In the genomic region with DNA sequence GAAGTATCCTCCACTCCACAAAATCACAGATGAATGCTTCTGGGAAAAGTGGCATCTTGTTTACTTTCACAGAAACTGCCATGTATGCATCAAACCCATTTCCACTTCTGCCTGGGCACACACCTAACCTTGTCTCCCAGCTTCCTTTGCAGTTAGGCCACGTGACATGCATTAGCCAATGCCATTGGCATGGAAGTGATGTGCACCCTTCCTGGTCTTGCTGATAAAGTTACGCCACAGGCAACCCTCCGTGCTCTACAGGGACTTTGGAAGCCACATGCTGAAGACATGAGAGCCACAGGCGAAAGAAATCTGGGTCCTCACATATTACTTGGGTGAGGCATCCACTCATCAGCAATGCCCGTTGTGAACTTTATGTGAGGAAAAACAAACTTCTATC, we compare ENCODE assay signal across 28 cellular contexts.
"Had no signal": no experiment of that assay in that cellular context is flagged by ENCODE, and none has a peak within 500 bp of the region (broad histone marks: within the 10 kb centered on the region; RNA-seq: fewer than 3 reads in every experiment).

No MANE protein-coding gene starts in this region.

- ATAC-seq: activated CD4-positive, alpha-beta T cell treated with anti-CD3 and anti-CD28 coated beads for 36 hours; activated naive CD4-positive, alpha-beta T cell treated with anti-CD3 and anti-CD28 coated beads, Interleukin-2, amount 50 U/mL, for 72 hours; activated T-cell treated with anti-CD3 and anti-CD28 coated beads, Interleukin-2, amount 50 U/mL, for 72 hours; gastroesophageal sphincter had no signal

- H3K27ac Mint-ChIP-seq: activated CD4-positive, alpha-beta memory T cell treated with anti-CD3 and anti-CD28 coated beads, Interleukin-2, amount 10 ng/mL, durations not matched to agents 7 days and 5 days; activated CD4-positive, alpha-beta T cell treated with anti-CD3 and anti-CD28 coated beads for 36 hours; activated CD4-positive, alpha-beta T cell treated with anti-CD3 and anti-CD28 coated beads, Interleukin-2, amount 10 ng/mL, durations not matched to agents 7 days and 5 days; activated naive CD4-positive, alpha-beta T cell treated with anti-CD3 and anti-CD28 coated beads, Interleukin-2, amount 10 ng/mL, durations not matched to agents 7 days and 5 days; activated naive CD4-positive, alpha-beta T cell treated with anti-CD3 and anti-CD28 coated beads, Interleukin-2, amount 50 U/mL, for 72 hours; activated naive CD8-positive, alpha-beta T cell treated with anti-CD3 and anti-CD28 coated beads, Interleukin-2, amount 10 ng/mL, durations not matched to agents 7 days and 5 days; activated T-cell treated with anti-CD3 and anti-CD28 coated beads, Interleukin-2, amount 50 U/mL, for 24 hours; activated T-cell treated with anti-CD3 and anti-CD28 coated beads, Interleukin-2, amount 50 U/mL, for 72 hours; brain; dendritic cell treated with granulocyte-macrophage colony-stimulating factor and Interleukin-4, amounts not matched to agents 40 ng/mL and 50 ng/mL, for 4 days had no signal

- H3K27me3 ChIP-seq: ascending aorta, breast epithelium, dorsolateral prefrontal cortex, esophagus squamous epithelium, gastroesophageal sphincter had no signal

- H3K27me3 Mint-ChIP-seq: activated CD4-positive, alpha-beta T cell treated with anti-CD3 and anti-CD28 coated beads for 36 hours; activated CD4-positive, alpha-beta T cell treated with anti-CD3 and anti-CD28 coated beads, Interleukin-2, amount 10 ng/mL, durations not matched to agents 7 days and 5 days; activated naive CD4-positive, alpha-beta T cell treated with anti-CD3 and anti-CD28 coated beads, Interleukin-2, amount 10 ng/mL, durations not matched to agents 7 days and 5 days; dendritic cell treated with granulocyte-macrophage colony-stimulating factor and Interleukin-4, amounts not matched to agents 40 ng/mL and 50 ng/mL, for 4 days had no signal

- H3K9me3 ChIP-seq: ascending aorta, breast epithelium, esophagus squamous epithelium, gastroesophageal sphincter had no signal

- H3K4me3 ChIP-seq: ascending aorta, breast epithelium, coronary artery, dorsolateral prefrontal cortex, esophagus squamous epithelium, gastroesophageal sphincter had no signal

- H3K9me3 Mint-ChIP-seq: activated CD4-positive, alpha-beta T cell treated with anti-CD3 and anti-CD28 coated beads, Interleukin-2, amount 10 ng/mL, durations not matched to agents 7 days and 5 days; central memory CD8-positive, alpha-beta T cell had no signal

- H3K4me1 Mint-ChIP-seq: activated CD4-positive, alpha-beta memory T cell treated with anti-CD3 and anti-CD28 coated beads, Interleukin-2, amount 10 ng/mL, durations not matched to agents 7 days and 5 days; activated CD4-positive, alpha-beta T cell treated with anti-CD3 and anti-CD28 coated beads for 36 hours; activated CD4-positive, alpha-beta T cell treated with anti-CD3 and anti-CD28 coated beads, Interleukin-2, amount 10 ng/mL, durations not matched to agents 7 days and 5 days; activated naive CD4-positive, alpha-beta T cell treated with anti-CD3 and anti-CD28 coated beads, Interleukin-2, amount 10 ng/mL, durations not matched to agents 7 days and 5 days; activated naive CD8-positive, alpha-beta T cell treated with anti-CD3 and anti-CD28 coated beads, Interleukin-2, amount 10 ng/mL, durations not matched to agents 7 days and 5 days; brain; central memory CD8-positive, alpha-beta T cell had no signal

- DNase-seq: activated CD4-positive, alpha-beta memory T cell treated with anti-CD3 and anti-CD28 coated beads, Interleukin-2, amount 10 ng/mL, durations not matched to agents 7 days and 5 days; activated CD4-positive, alpha-beta T cell treated with anti-CD3 and anti-CD28 coated beads for 36 hours; activated CD4-positive, alpha-beta T cell treated with anti-CD3 and anti-CD28 coated beads, Interleukin-2, amount 10 ng/mL, durations not matched to agents 7 days and 5 days; activated CD4-positive, alpha-beta T cell treated with anti-CD3 and anti-CD28 coated beads, Interleukin-2, amount 50 U/mL, for 4 hours; activated CD4-positive, CD25-positive, alpha-beta regulatory T cell; activated CD4-positive, CD25-positive, alpha-beta regulatory T cell treated with anti-CD3 and anti-CD28 coated beads, Interleukin-2, amount 50 U/mL, for 72 hours; activated CD8-positive, alpha-beta memory T cell treated with anti-CD3 and anti-CD28 coated beads, Interleukin-2, amount 50 U/mL, for 48 hours; activated gamma-delta T cell; activated naive CD4-positive, alpha-beta T cell; activated naive CD4-positive, alpha-beta T cell treated with anti-CD3 and anti-CD28 coated beads, Interleukin-2, amount 10 ng/mL, durations not matched to agents 7 days and 5 days; activated naive CD8-positive, alpha-beta T cell treated with anti-CD3 and anti-CD28 coated beads, Interleukin-2, amount 10 ng/mL, durations not matched to agents 7 days and 5 days; activated T-cell treated with anti-CD3 and anti-CD28 coated beads for 4 hours; activated T-cell treated with anti-CD3 and anti-CD28 coated beads, Interleukin-2, amount 50 U/mL, for 24 hours; activated T-cell treated with anti-CD3 and anti-CD28 coated beads, Interleukin-2, amount 50 U/mL, for 72 hours; dorsolateral prefrontal cortex; effector memory CD4-positive, alpha-beta T cell; erythroblast; esophagus squamous epithelium; foreskin melanocyte; T-helper 2 cell had no signal

- H3K36me3 Mint-ChIP-seq: activated naive CD4-positive, alpha-beta T cell treated with anti-CD3 and anti-CD28 coated beads, Interleukin-2, amount 10 ng/mL, durations not matched to agents 7 days and 5 days; activated naive CD4-positive, alpha-beta T cell treated with anti-CD3 and anti-CD28 coated beads, Interleukin-2, amount 50 U/mL, for 72 hours; activated naive CD8-positive, alpha-beta T cell treated with anti-CD3 and anti-CD28 coated beads, Interleukin-2, amount 10 ng/mL, durations not matched to agents 7 days and 5 days; brain had no signal

- H3K4me3 Mint-ChIP-seq: activated CD4-positive, alpha-beta memory T cell treated with anti-CD3 and anti-CD28 coated beads, Interleukin-2, amount 10 ng/mL, durations not matched to agents 7 days and 5 days; activated CD4-positive, alpha-beta T cell treated with anti-CD3 and anti-CD28 coated beads for 36 hours; activated CD4-positive, alpha-beta T cell treated with anti-CD3 and anti-CD28 coated beads, Interleukin-2, amount 10 ng/mL, durations not matched to agents 7 days and 5 days; activated naive CD4-positive, alpha-beta T cell treated with anti-CD3 and anti-CD28 coated beads, Interleukin-2, amount 10 ng/mL, durations not matched to agents 7 days and 5 days; activated naive CD8-positive, alpha-beta T cell treated with anti-CD3 and anti-CD28 coated beads, Interleukin-2, amount 10 ng/mL, durations not matched to agents 7 days and 5 days; activated T-cell treated with anti-CD3 and anti-CD28 coated beads, Interleukin-2, amount 50 U/mL, for 24 hours; activated T-cell treated with anti-CD3 and anti-CD28 coated beads, Interleukin-2, amount 50 U/mL, for 72 hours; brain; central memory CD8-positive, alpha-beta T cell; dendritic cell treated with granulocyte-macrophage colony-stimulating factor and Interleukin-4, amounts not matched to agents 40 ng/mL and 50 ng/mL, for 4 days had no signal

- H3K4me1 ChIP-seq: ascending aorta, breast epithelium, esophagus squamous epithelium, gastroesophageal sphincter had no signal

- H3K27ac ChIP-seq: ascending aorta, breast epithelium, coronary artery, dorsolateral prefrontal cortex, esophagus squamous epithelium, gastroesophageal sphincter had no signal

- H3K36me3 ChIP-seq: ascending aorta, breast epithelium, esophagus squamous epithelium, gastroesophageal sphincter had no signal
